8 cellular contexts compared by ENCODE assay signal in the genomic region with DNA sequence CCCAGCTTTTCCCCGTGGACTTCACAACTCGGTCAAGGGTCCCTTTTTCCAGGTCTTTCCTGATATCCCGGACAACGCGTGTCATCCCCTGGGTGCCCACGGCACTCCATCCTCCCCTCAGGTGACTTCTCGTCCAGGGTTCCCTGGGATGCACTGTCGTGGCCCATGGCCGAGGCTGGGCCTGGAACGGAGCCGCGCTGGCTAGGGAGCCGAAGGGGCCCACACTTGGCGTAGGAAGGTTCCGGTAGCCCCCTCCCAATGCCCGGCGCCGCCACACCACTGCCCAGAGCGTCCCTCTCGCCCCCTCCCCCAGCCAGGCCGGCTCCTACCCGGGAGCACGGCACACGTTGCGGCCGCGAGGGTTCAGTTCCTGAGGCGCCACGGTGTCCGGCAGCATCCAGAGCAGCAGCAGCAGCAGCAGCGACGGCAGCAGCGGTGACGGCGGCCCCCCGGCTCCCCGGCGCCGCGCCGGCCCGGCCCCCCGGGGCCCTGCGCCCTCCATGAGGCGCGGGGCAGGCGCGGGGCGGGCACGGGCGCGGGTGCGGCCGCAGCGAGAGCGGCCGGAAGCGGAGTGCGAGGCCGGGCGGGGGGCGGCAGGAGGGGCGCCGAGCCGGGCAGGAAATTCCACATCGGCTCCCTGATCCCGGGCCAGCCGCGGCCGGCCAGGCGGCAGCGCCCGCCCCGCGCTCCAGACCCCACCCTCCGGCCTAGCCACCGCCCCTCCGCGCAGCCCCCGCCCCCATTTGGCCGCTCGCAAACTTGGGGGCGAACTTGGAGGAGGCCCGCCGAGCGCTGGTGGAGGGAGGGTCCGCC. TPM values are rescaled to one million over a fixed set of nuclear protein-coding genes. Genes with fewer than 3 reads are reported as not detected.
A peak's percentile ranks its signal among the peaks of the same experiment; 100 is the strongest.
DNase-seq lines count a peak whose midpoint lies in the region; ATAC-seq lines count a peak whose summit lies in the region.

A gene with protein sequence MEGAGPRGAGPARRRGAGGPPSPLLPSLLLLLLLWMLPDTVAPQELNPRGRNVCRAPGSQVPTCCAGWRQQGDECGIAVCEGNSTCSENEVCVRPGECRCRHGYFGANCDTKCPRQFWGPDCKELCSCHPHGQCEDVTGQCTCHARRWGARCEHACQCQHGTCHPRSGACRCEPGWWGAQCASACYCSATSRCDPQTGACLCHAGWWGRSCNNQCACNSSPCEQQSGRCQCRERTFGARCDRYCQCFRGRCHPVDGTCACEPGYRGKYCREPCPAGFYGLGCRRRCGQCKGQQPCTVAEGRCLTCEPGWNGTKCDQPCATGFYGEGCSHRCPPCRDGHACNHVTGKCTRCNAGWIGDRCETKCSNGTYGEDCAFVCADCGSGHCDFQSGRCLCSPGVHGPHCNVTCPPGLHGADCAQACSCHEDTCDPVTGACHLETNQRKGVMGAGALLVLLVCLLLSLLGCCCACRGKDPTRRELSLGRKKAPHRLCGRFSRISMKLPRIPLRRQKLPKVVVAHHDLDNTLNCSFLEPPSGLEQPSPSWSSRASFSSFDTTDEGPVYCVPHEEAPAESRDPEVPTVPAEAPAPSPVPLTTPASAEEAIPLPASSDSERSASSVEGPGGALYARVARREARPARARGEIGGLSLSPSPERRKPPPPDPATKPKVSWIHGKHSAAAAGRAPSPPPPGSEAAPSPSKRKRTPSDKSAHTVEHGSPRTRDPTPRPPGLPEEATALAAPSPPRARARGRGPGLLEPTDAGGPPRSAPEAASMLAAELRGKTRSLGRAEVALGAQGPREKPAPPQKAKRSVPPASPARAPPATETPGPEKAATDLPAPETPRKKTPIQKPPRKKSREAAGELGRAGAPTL (minus strand): TSS at position 573 of the 813 bp plus-strand sequence. CDS start 71 bp downstream, at position 502.

- H3K9me3 ChIP-seq in iPS-18c (ENCODE audit: control insufficient read depth, insufficient read depth, low read length): no peaks in the 10 kb centered on the region
- H3K9me3 ChIP-seq in skeletal muscle satellite cell (replicated peaks; ENCODE audit: low read length): no peaks in the 10 kb centered on the region

- H3K27ac Mint-ChIP-seq in activated naive CD4-positive, alpha-beta T cell treated with anti-CD3 and anti-CD28 coated beads, Interleukin-2, amount 10 ng/mL, durations not matched to agents 7 days and 5 days: peak within 1 kb of the TSS; percentile 43

- H3K36me3 Mint-ChIP-seq in activated naive CD4-positive, alpha-beta T cell treated with anti-CD3 and anti-CD28 coated beads, Interleukin-2, amount 10 ng/mL, durations not matched to agents 7 days and 5 days: peaks cover 8% of the 10 kb centered on the region

- 1% methylated on average over 57 to 83 of the region's 87 CpGs for WGBS in adipose tissue, 3 donors

- H3K9me3 Mint-ChIP-seq in activated naive CD4-positive, alpha-beta T cell treated with anti-CD3 and anti-CD28 coated beads, Interleukin-2, amount 10 ng/mL, durations not matched to agents 7 days and 5 days: no peaks in the 10 kb centered on the region

- H3K36me3 ChIP-seq in skeletal muscle satellite cell (ENCODE audit: insufficient read depth, low read length): no peaks in the 10 kb centered on the region

- DNase-seq in activated naive CD4-positive, alpha-beta T cell treated with anti-CD3 and anti-CD28 coated beads, Interleukin-2, amount 10 ng/mL, durations not matched to agents 7 days and 5 days: no peak
- DNase-seq in activated naive CD4-positive, alpha-beta T cell (lab: John Stamatoyannopoulos, UW): no peak
- DNase-seq in occipital lobe (lab: John Stamatoyannopoulos, UW): no peak

- peak within 1 kb of the TSS; percentile 84 for H3K9ac ChIP-seq in skeletal muscle satellite cell (ENCODE audit: low read depth, low read length)

- H3K27me3 ChIP-seq in skeletal muscle satellite cell (ENCODE audit: control insufficient read depth, insufficient read depth, low read length): no peaks in the 10 kb centered on the region

- H3K27ac ChIP-seq in adipose tissue (ENCODE audit: low read depth, low read length): peak within 1 kb of the TSS; percentile 29

- peak within 1 kb of the TSS; percentile 94 for H3K4me2 ChIP-seq in skeletal muscle satellite cell (ENCODE audit: low read length)

- CTCF ChIA-PET in activated naive CD4-positive, alpha-beta T cell treated with anti-CD3 and anti-CD28 coated beads, Interleukin-2, amount 10 ng/mL, durations not matched to agents 7 days and 5 days (lab: Charles Lee): interaction anchor here (1.2 kb wide), 1 partner anchor 19 kb away, joined by 3 read pairs; no protein-coding TSS in a partner anchor

- H3K4me1 ChIP-seq in skeletal muscle satellite cell (ENCODE audit: control insufficient read depth, insufficient read depth, low read length): peaks cover 13% of the 10 kb centered on the region

- H3K27me3 Mint-ChIP-seq in activated naive CD4-positive, alpha-beta T cell treated with anti-CD3 and anti-CD28 coated beads, Interleukin-2, amount 10 ng/mL, durations not matched to agents 7 days and 5 days: peaks cover 79% of the 10 kb centered on the region

- peaks cover 13% of the 10 kb centered on the region for H3K4me1 Mint-ChIP-seq in activated naive CD4-positive, alpha-beta T cell treated with anti-CD3 and anti-CD28 coated beads, Interleukin-2, amount 10 ng/mL, durations not matched to agents 7 days and 5 days

- H3K4me3 ChIP-seq in iPS-18c (ENCODE audit: insufficient read depth, low read depth, low read length): peak within 1 kb of the TSS; percentile 65
- peak within 1 kb of the TSS; percentile 96 for H3K4me3 ChIP-seq in skeletal muscle satellite cell (ENCODE audit: low read length)

- no peak for ATAC-seq in GM18498 (IDR thresholded peaks at IDR 0.05; ENCODE audit: unreplicated experiment)
- no peak for ATAC-seq in GM21381 (IDR thresholded peaks at IDR 0.05; ENCODE audit: unreplicated experiment)

- H3K4me3 Mint-ChIP-seq in activated naive CD4-positive, alpha-beta T cell treated with anti-CD3 and anti-CD28 coated beads, Interleukin-2, amount 10 ng/mL, durations not matched to agents 7 days and 5 days: peak within 1 kb of the TSS; percentile 42

RNA-seq across cellular contexts. Expression of the gene that starts here (rescaled TPM):
- 1 to 10 TPM; 1.8 to 9.5 (median 3.7) TPM for polyA plus RNA-seq in adipose tissue
- 13.5 and 15.2 TPM in 2 replicates for total RNA-seq in skeletal muscle satellite cell (2012; rRNA removed)
- 1.7 TPM for total RNA-seq in occipital lobe
